ENCODE assay signal across 23 cellular contexts in the genomic region with DNA sequence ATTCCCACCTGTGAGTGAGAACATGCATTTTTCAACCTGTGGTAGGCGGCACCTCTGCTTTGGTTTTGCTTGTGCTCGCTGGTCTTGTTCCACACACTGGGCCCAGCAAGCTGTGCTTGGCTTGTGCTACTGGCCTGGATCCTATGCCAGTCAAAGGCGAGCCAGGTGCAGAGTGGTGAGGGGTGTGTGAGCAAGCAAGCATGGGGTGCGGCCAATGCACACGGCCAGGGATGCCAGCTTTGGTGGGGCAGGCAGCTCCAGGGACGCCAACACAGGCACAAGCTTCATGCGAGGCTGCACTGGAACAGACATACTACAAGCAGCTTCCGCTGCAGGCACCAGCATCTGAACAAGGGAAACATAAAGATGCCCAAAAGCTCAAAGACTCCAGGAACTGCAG.
DNase-seq lines count a peak whose midpoint lies in the region; ATAC-seq, FAIRE-seq and TF ChIP-seq lines count a peak whose summit lies in the region.
"Had no signal": no experiment of that assay in that cellular context is flagged by ENCODE, and none has a peak within 500 bp of the region (broad histone marks: within the 10 kb centered on the region; RNA-seq: fewer than 3 reads in every experiment).

No MANE protein-coding gene starts in this region.

- WGBS in neuronal stem cell (ENCODE audit: extremely low coverage in 2 of 2, insufficient read length in 2 of 2, insufficient replicate concordance in 1 of 2), 2 donors: no CpG with 5 or more reads among the region's 8 CpGs

- H3K9ac ChIP-seq in kidney (ENCODE audit: low read length in 2 of 2) (no peak overlapping the region), neuronal stem cell (ENCODE audit: low read depth, low read length, poor library complexity) (no peak overlapping the region)
- H3K9ac ChIP-seq: BLaER1 treated with 17β-estradiol and CSF1 and Interleukin-3, amounts not matched to agents 10 nM and 100 nM had no signal

- intact Hi-C loops in Right ventricle myocardium inferior (cut with DNase I): no loop called here
- intact Hi-C loops in left ventricle myocardium superior (cut with micrococcal nuclease): no loop called here
- intact Hi-C loops in kidney (cut with DNase I): no loop called here

- H2BK5ac ChIP-seq in neuronal stem cell (ENCODE audit: low read length): no peak overlapping the region

- H2BK15ac ChIP-seq in neuronal stem cell (ENCODE audit: low read length): no peak overlapping the region

- FAIRE-seq in kidney (lab: Jason Lieb, UNC): no peak
- FAIRE-seq: A549, D721Med, G401.6, GM12891, GM19239 had no signal

- no peak overlapping the region for H2BK120ac ChIP-seq in neuronal stem cell (ENCODE audit: low read depth, low read length)

- no peak overlapping the region for H3K4me2 ChIP-seq in neuronal stem cell (ENCODE audit: insufficient read depth, low read length, poor library complexity, severe bottlenecking)
- H3K4me2 ChIP-seq: A549; BLaER1 treated with 17β-estradiol and CSF1 and Interleukin-3, amounts not matched to agents 10 nM and 100 nM had no signal

- DNase-seq in activated gamma-delta T cell (lab: John Stamatoyannopoulos, UW): peak; percentile 6
- no peak for DNase-seq in activated gamma-delta T cell treated with Interleukin-2 at 50 U/mL for 16 hours
- peak; percentile 60 for DNase-seq in Right ventricle myocardium inferior (ENCODE audit: missing footprints)
- no peak for DNase-seq in left ventricle myocardium superior
- peak; percentile 62 for DNase-seq in kidney
- no peak for DNase-seq in neuronal stem cell (ENCODE audit: low spot score)
- DNase-seq: AML-193; Caco-2; Calu3; CD4-positive, alpha-beta T cell; DMS79 treated with DMSO at 0.1 percent for 48 hours; GF-D8 had no signal

- no peak overlapping the region for H4K8ac ChIP-seq in neuronal stem cell (ENCODE audit: low read depth, low read length)

- H3K4me3 ChIP-seq in kidney (ENCODE audit: low read length in 2 of 2) (no peak overlapping the region), neuronal stem cell (ENCODE audit: low read length in 2 of 2) (no peak overlapping the region)
- H3K4me3 ChIP-seq: A549; BLaER1 treated with 17β-estradiol and CSF1 and Interleukin-3, amounts not matched to agents 10 nM and 100 nM had no signal

- no peaks in the 10 kb centered on the region for H3K27me3 ChIP-seq in neuronal stem cell (ENCODE audit: control insufficient read depth in 3 of 3, insufficient read depth in 3 of 3, low read depth in 1 of 3, low read length in 3 of 3)
- H3K27me3 ChIP-seq: BLaER1 treated with 17β-estradiol and CSF1 and Interleukin-3, amounts not matched to agents 10 nM and 100 nM had no signal

- no peaks in the 10 kb centered on the region for H3K4me1 ChIP-seq in kidney (ENCODE audit: control insufficient read depth in 1 of 2, insufficient read depth in 1 of 2, low read depth in 1 of 2, low read length in 2 of 2)
- H3K4me1 ChIP-seq in neuronal stem cell (ENCODE audit: control insufficient read depth in 2 of 2, insufficient read depth in 1 of 2, low read depth in 1 of 2, low read length in 2 of 2): no peaks in the 10 kb centered on the region
- H3K4me1 ChIP-seq: A549; BLaER1 treated with 17β-estradiol and CSF1 and Interleukin-3, amounts not matched to agents 10 nM and 100 nM; Caco-2 had no signal

- H2BK12ac ChIP-seq in neuronal stem cell (ENCODE audit: low read length): no peak overlapping the region

- H3K14ac ChIP-seq in neuronal stem cell (ENCODE audit: low read length): peak overlapping the region; percentile 86

- H3K9me3 ChIP-seq in kidney (ENCODE audit: control insufficient read depth in 1 of 2, low read length in 2 of 2) (no peaks in the 10 kb centered on the region), neuronal stem cell (replicated peaks in 1 of 2; ENCODE audit: control insufficient read depth in 2 of 2, insufficient read depth in 1 of 2, low read depth in 1 of 2, low read length in 2 of 2) (no peaks in the 10 kb centered on the region)
- H3K9me3 ChIP-seq: A549, Caco-2 had no signal

- no peak overlapping the region for H3K27ac ChIP-seq in kidney (ENCODE audit: low read depth in 2 of 2, low read length in 2 of 2)
- H3K27ac ChIP-seq in neuronal stem cell (replicated peaks; ENCODE audit: low read length): no peak overlapping the region
- H3K27ac ChIP-seq: 22Rv1; A549; BLaER1 treated with 17β-estradiol and CSF1 and Interleukin-3, amounts not matched to agents 10 nM and 100 nM; C4-2B had no signal

- no peak overlapping the region for H2AK5ac ChIP-seq in neuronal stem cell (ENCODE audit: low read depth, low read length)

- H3K36me3 ChIP-seq in kidney (ENCODE audit: control insufficient read depth in 1 of 2, insufficient read depth in 2 of 2, low read length in 2 of 2) (no peaks in the 10 kb centered on the region), neuronal stem cell (replicated peaks in 1 of 2; ENCODE audit: control insufficient read depth in 2 of 2, insufficient read depth in 2 of 2, low read length in 2 of 2) (no peaks in the 10 kb centered on the region)
- H3K36me3 ChIP-seq: BLaER1 treated with 17β-estradiol and CSF1 and Interleukin-3, amounts not matched to agents 10 nM and 100 nM had no signal

- H2AFZ ChIP-seq in neuronal stem cell (ENCODE audit: low read length): peak overlapping the region; percentile 23

- no peak overlapping the region for H4K91ac ChIP-seq in neuronal stem cell (ENCODE audit: low read depth, low read length, poor library complexity)

- H3K18ac ChIP-seq in neuronal stem cell (ENCODE audit: low read length): peak overlapping the region; percentile 78

- no peak overlapping the region for H3K4ac ChIP-seq in neuronal stem cell (ENCODE audit: low read length)

- ATAC-seq in Right ventricle myocardium inferior (no peak), left ventricle myocardium superior (no peak), GM21381 (IDR thresholded peaks at IDR 0.05; ENCODE audit: unreplicated experiment) (no peak), HG03469 (IDR thresholded peaks at IDR 0.05; ENCODE audit: unreplicated experiment) (no peak)
- ATAC-seq: A549; CD8-positive, alpha-beta T cell had no signal

- no peak for TF ChIP-seq CTCF in kidney (IDR thresholded peaks at IDR 0.05; ENCODE audit: borderline replicate concordance, extremely low read depth, insufficient read depth)

- no peak overlapping the region for H3K23ac ChIP-seq in neuronal stem cell (ENCODE audit: low read depth, low read length, poor library complexity)

- no peaks in the 10 kb centered on the region for H3K79me1 ChIP-seq in neuronal stem cell (ENCODE audit: low read depth, low read length)

Comparison
In these comparisons a context has a peak if more than half of its experiments do, and no peak if none do; other contexts are left out.
1. DNase-seq: peak in activated gamma-delta T cell (single experiment), Right ventricle myocardium inferior (single experiment) and kidney (single experiment); none in activated gamma-delta T cell treated with Interleukin-2 at 50 U/mL for 16 hours (single experiment), left ventricle myocardium superior (single experiment) and neuronal stem cell (single experiment).